Comparison of ENCODE assay signal across 9 cellular contexts in the genomic region with DNA sequence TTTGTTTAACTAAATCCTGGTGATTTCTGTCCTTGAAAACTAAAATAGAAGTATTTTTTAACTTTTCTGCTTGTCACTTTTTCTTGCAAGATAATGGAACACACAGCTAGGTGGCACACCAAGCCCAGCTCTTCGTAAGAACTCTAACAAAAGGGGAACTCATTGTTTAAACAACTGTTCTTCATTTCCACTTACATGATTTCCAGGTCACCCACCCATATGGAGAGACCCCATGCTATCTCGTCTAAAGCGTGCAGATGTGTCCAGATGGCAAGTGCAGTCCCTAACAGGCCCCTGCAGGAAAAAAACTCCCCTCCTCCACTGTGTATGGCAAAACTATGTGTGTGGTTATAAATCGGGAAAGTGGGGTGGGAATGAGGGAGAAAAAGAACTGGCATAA. TPM values are rescaled to one million over a fixed set of nuclear protein-coding genes. Genes with fewer than 3 reads are reported as not detected.
A peak's percentile ranks its signal among the peaks of the same experiment; 100 is the strongest.
DNase-seq lines count a peak whose midpoint lies in the region; ATAC-seq and TF ChIP-seq lines count a peak whose summit lies in the region.
"Had no signal": no experiment of that assay in that cellular context is flagged by ENCODE, and none has a peak within 500 bp of the region (broad histone marks: within the 10 kb centered on the region; RNA-seq: fewer than 3 reads in every experiment).

No MANE protein-coding gene starts in this region.

- no peak overlapping the region for H3K27ac ChIP-seq in MM.1S (ENCODE audit: low read length)
- no peak overlapping the region for H3K27ac ChIP-seq in foreskin keratinocyte

- H3K4me3 Mint-ChIP-seq in stimulated activated effector memory CD8-positive, alpha-beta T cell treated with anti-CD3 and anti-CD28 coated beads, Interleukin-12 subunit alpha, Interleukin-12 subunit beta, amount 100 ng/mL, for 72 hours: no peak overlapping the region
- H3K4me3 Mint-ChIP-seq: activated naive CD8-positive, alpha-beta T cell had no signal

- no peaks in the 10 kb centered on the region for H3K36me3 ChIP-seq in MM.1S (replicated peaks; ENCODE audit: insufficient read depth, low read length)

- ATAC-seq in foreskin keratinocyte: no peak
- no peak for ATAC-seq in stimulated activated effector memory CD8-positive, alpha-beta T cell treated with anti-CD3 and anti-CD28 coated beads, Interleukin-12 subunit alpha, Interleukin-12 subunit beta, amount 100 ng/mL, for 72 hours
- no peak for ATAC-seq in GM21390 (IDR thresholded peaks at IDR 0.05; ENCODE audit: unreplicated experiment)

- no peak overlapping the region for H2AFZ ChIP-seq in MM.1S (ENCODE audit: low read length)

- no peaks in the 10 kb centered on the region for H3K9me3 Mint-ChIP-seq in stimulated activated effector memory CD8-positive, alpha-beta T cell treated with anti-CD3 and anti-CD28 coated beads, Interleukin-12 subunit alpha, Interleukin-12 subunit beta, amount 100 ng/mL, for 72 hours

- no peak overlapping the region for H3K4me3 ChIP-seq in MM.1S (ENCODE audit: low read length)

- no peaks in the 10 kb centered on the region for H3K9me3 ChIP-seq in MM.1S (replicated peaks; ENCODE audit: insufficient read depth, low read length)

- H3K4me2 ChIP-seq in MM.1S (ENCODE audit: low read depth, low read length): peak overlapping the region; percentile 4; the same call in 1 of the 2 replicates

- peaks cover 8% of the 10 kb centered on the region; the same call in 1 of the 2 replicates for H3F3A ChIP-seq in MM.1S (ENCODE audit: insufficient read depth, low read length)

- H3K9ac ChIP-seq in MM.1S (ENCODE audit: low read length): no peak overlapping the region

- peak; percentile 68 for DNase-seq in SIG-M5 treated with dmso at 0.1 percent for 504 hours (lab: John Stamatoyannopoulos, UW; ENCODE audit: unreplicated experiment)
- no peak for DNase-seq in SIG-M5 (lab: John Stamatoyannopoulos, UW)
- DNase-seq in MM.1S: peak; percentile 77
- peak; percentile 11 to 40 for DNase-seq in activated CD4-positive, alpha-beta T cell treated with anti-CD3 and anti-CD28 coated beads for 4 hours
- DNase-seq in foreskin keratinocyte: peak in 1 of 2 donors; percentile 25
- no peak for DNase-seq in stimulated activated effector memory CD8-positive, alpha-beta T cell treated with anti-CD3 and anti-CD28 coated beads, Interleukin-12 subunit alpha, Interleukin-12 subunit beta, amount 100 ng/mL, for 72 hours (ENCODE audit: low spot score in 2 of 2)
- no peak for DNase-seq in occipital lobe (lab: John Stamatoyannopoulos, UW)

- H3K9me2 ChIP-seq in MM.1S (replicated peaks; ENCODE audit: insufficient read depth, low read length): no peaks in the 10 kb centered on the region

- H3K4me1 ChIP-seq in MM.1S (ENCODE audit: low read length) (peaks cover 42% of the 10 kb centered on the region), foreskin keratinocyte (peaks cover 30% of the 10 kb centered on the region)

- H3K4me1 Mint-ChIP-seq in stimulated activated effector memory CD8-positive, alpha-beta T cell treated with anti-CD3 and anti-CD28 coated beads, Interleukin-12 subunit alpha, Interleukin-12 subunit beta, amount 100 ng/mL, for 72 hours: peaks cover 28% of the 10 kb centered on the region

- TF ChIP-seq CTCF in MM.1S (IDR thresholded peaks at IDR 0.05; ENCODE audit: low read length) (peak; percentile 72), foreskin keratinocyte (conservative IDR thresholded peaks at IDR 0.05) (peak; percentile 78)

- peak overlapping the region; percentile 19 for H3K27ac Mint-ChIP-seq in stimulated activated effector memory CD8-positive, alpha-beta T cell treated with anti-CD3 and anti-CD28 coated beads, Interleukin-12 subunit alpha, Interleukin-12 subunit beta, amount 100 ng/mL, for 72 hours
- H3K27ac Mint-ChIP-seq: activated naive CD8-positive, alpha-beta T cell had no signal

- H3K27me3 ChIP-seq in MM.1S (replicated peaks; ENCODE audit: insufficient read depth, low read length): no peaks in the 10 kb centered on the region
- H3K27me3 ChIP-seq in foreskin keratinocyte: no peaks in the 10 kb centered on the region

- H3K36me3 Mint-ChIP-seq in stimulated activated effector memory CD8-positive, alpha-beta T cell treated with anti-CD3 and anti-CD28 coated beads, Interleukin-12 subunit alpha, Interleukin-12 subunit beta, amount 100 ng/mL, for 72 hours: peaks cover 4% of the 10 kb centered on the region
- H3K36me3 Mint-ChIP-seq: activated naive CD8-positive, alpha-beta T cell had no signal

- no peaks in the 10 kb centered on the region for H3K79me2 ChIP-seq in MM.1S (ENCODE audit: low read length)

- H4K20me1 ChIP-seq in MM.1S (ENCODE audit: insufficient read depth, low read length): no peaks in the 10 kb centered on the region

RNA-seq across cellular contexts. Expression of a gene that starts 43.3 kb away (rescaled TPM):
- 20.8 and 34.3 TPM in 2 replicates for total RNA-seq in foreskin keratinocyte
- polyA plus RNA-seq in foreskin keratinocyte: 6.1 and 9.3 TPM in 2 replicates
- total RNA-seq in occipital lobe: 32.8 TPM

RNA-seq across cellular contexts. Expression of a gene that starts 45.9 kb away (rescaled TPM):
- 981 and 1,151 TPM in 2 replicates for total RNA-seq in foreskin keratinocyte
- 747 and 810 TPM in 2 replicates for polyA plus RNA-seq in foreskin keratinocyte
- total RNA-seq in occipital lobe: 131 TPM

Comparison
In these comparisons a context has a peak if more than half of its experiments do, and no peak if none do; other contexts are left out.
1. DNase-seq: peak in SIG-M5 treated with dmso at 0.1 percent for 504 hours (single experiment), MM.1S (single experiment) and activated CD4-positive, alpha-beta T cell treated with anti-CD3 and anti-CD28 coated beads for 4 hours (2 of 2); none in SIG-M5 (single experiment), stimulated activated effector memory CD8-positive, alpha-beta T cell treated with anti-CD3 and anti-CD28 coated beads, Interleukin-12 subunit alpha, Interleukin-12 subunit beta, amount 100 ng/mL, for 72 hours (0 of 2) and occipital lobe (single experiment).